ENCODE assay signal across 12 cellular contexts in the genomic region with DNA sequence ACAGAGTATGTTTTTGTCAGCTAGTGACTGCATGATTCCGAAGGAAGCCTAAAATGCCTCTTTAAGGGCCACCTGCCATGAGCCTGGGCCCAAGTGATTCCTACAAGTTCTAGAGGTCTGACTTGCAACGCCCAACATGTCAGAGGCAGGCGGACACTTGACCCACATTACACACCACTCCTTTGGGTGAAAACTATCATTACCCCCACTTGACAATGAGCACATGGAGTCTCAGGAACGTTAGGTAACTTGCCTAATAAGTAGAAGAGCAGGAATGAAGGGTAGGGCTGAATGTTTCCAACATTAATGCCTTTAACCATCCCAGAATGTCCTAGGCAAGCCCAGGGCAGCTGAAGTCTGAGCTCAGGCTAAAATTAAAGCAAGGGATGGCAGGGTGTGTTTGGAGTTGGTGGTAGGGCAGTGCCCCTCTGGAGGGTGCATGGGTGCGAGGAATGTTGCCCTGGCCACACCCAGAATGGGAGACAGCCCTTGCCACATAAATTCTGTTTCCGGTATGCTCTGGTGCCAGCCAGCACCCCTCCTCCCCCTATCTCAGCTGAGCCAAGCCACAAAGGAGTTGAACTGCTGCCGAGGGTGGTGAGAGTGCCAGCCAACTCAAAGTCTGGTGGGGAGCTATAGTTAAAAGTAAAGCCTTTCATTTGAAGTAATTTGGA. TPM values are rescaled to one million over a fixed set of nuclear protein-coding genes. Genes with fewer than 3 reads are reported as not detected.
DNase-seq lines count a peak whose midpoint lies in the region; ATAC-seq and TF ChIP-seq lines count a peak whose summit lies in the region.
"Had no signal": no experiment of that assay in that cellular context is flagged by ENCODE, and none has a peak within 500 bp of the region (broad histone marks: within the 10 kb centered on the region; RNA-seq: fewer than 3 reads in every experiment).

No MANE protein-coding gene starts in this region.

- no peak for ATAC-seq in HG03196 (IDR thresholded peaks at IDR 0.05; ENCODE audit: unreplicated experiment)
- ATAC-seq: foreskin keratinocyte had no signal

- peak overlapping the region in 1 of 11 experiments; percentile 26; a peak in 1 of 22 replicates for H3K27ac ChIP-seq in BLaER1 treated with 17β-estradiol and CSF1 and Interleukin-3, amounts not matched to agents 10 nM and 100 nM
- H3K27ac ChIP-seq in breast epithelium = peak overlapping the region; percentile 71 to 89
- H3K27ac ChIP-seq: foreskin keratinocyte had no signal

- H3K9me3 ChIP-seq in BLaER1 treated with 17β-estradiol and CSF1 and Interleukin-3, amounts not matched to agents 10 nM and 100 nM (replicated peaks in 1 of 11) = no peaks in the 10 kb centered on the region
- H3K9me3 ChIP-seq in breast epithelium (no peaks in the 10 kb centered on the region), mucosa of stomach (ENCODE audit: control insufficient read depth, low read length) (no peaks in the 10 kb centered on the region)

- H4K20me1 ChIP-seq in BLaER1 treated with 17β-estradiol and CSF1 and Interleukin-3, amounts not matched to agents 10 nM and 100 nM = no peaks in the 10 kb centered on the region

- no peaks in the 10 kb centered on the region for H3K36me3 ChIP-seq in BLaER1 treated with 17β-estradiol and CSF1 and Interleukin-3, amounts not matched to agents 10 nM and 100 nM
- H3K36me3 ChIP-seq in breast epithelium (no peaks in the 10 kb centered on the region), mucosa of stomach (ENCODE audit: control insufficient read depth, insufficient read depth, low read length) (no peaks in the 10 kb centered on the region)

- peak overlapping the region; percentile 17 to 69 (median 45); a peak in 20 of 22 replicates for H3K4me2 ChIP-seq in BLaER1 treated with 17β-estradiol and CSF1 and Interleukin-3, amounts not matched to agents 10 nM and 100 nM

- no peaks in the 10 kb centered on the region for H3K27me3 ChIP-seq in BLaER1 treated with 17β-estradiol and CSF1 and Interleukin-3, amounts not matched to agents 10 nM and 100 nM
- H3K27me3 ChIP-seq in breast epithelium (no peaks in the 10 kb centered on the region), mucosa of stomach (ENCODE audit: control insufficient read depth, insufficient read depth, low read length) (no peaks in the 10 kb centered on the region)
- H3K27me3 ChIP-seq: foreskin keratinocyte had no signal

- no peak for TF ChIP-seq CTCF in breast epithelium (IDR thresholded peaks at IDR 0.05)

- H3K9ac ChIP-seq in BLaER1 treated with 17β-estradiol and CSF1 and Interleukin-3, amounts not matched to agents 10 nM and 100 nM = no peak overlapping the region
- peak overlapping the region; percentile 2 for H3K9ac ChIP-seq in mucosa of stomach (ENCODE audit: low read length)

- H3K4me3 ChIP-seq in BLaER1 treated with 17β-estradiol and CSF1 and Interleukin-3, amounts not matched to agents 10 nM and 100 nM = no peak overlapping the region
- H3K4me3 ChIP-seq in breast epithelium (peak overlapping the region in 1 of 3 donors; percentile 11), mucosa of stomach (ENCODE audit: low read length) (no peak overlapping the region)

- TF ChIP-seq POLR2A in breast epithelium (IDR thresholded peaks at IDR 0.05) = no peak

- intact Hi-C loops in breast epithelium (cut with DNase I; ENCODE audit: low total_unique reads) = no loop called here

- peaks cover 8 to 22% (median 19%) of the 10 kb centered on the region in 10 experiments; a peak in 17 of 20 replicates for H3K4me1 ChIP-seq in BLaER1 treated with 17β-estradiol and CSF1 and Interleukin-3, amounts not matched to agents 10 nM and 100 nM
- H3K4me1 ChIP-seq in breast epithelium = peaks cover 0 to 9% of the 10 kb centered on the region in 2 donors
- peaks cover 66% of the 10 kb centered on the region for H3K4me1 ChIP-seq in mucosa of stomach (ENCODE audit: control insufficient read depth, insufficient read depth, low read length)

- DNase-seq in HT-29 (ENCODE audit: low spot score) (peak; percentile 26), breast epithelium (ENCODE audit: low spot score in 2 of 2) (peak; percentile 74 to 82), T-helper 1 cell (no peak)
- no peak for DNase-seq in stimulated activated CD4-positive, alpha-beta T cell treated with anti-CD3 and anti-CD28 coated beads, Interleukin-4, amount 100 ng/mL, for 1 hour
- no peak for DNase-seq in stimulated activated CD4-positive, alpha-beta T cell treated with anti-CD3 and anti-CD28 coated beads, Interleukin-15, amount 100 ng/mL, for 24 hours
- DNase-seq: IMR-90, naive B cell had no signal

RNA-seq across cellular contexts. Expression of a gene that starts 2.5 kb away (rescaled TPM):
- 0.57 and 4.2 TPM in 2 replicates for total RNA-seq in HT-29 (2014; rRNA removed; shearing (Covaris generic))
- 1 to 10 TPM; 1.1 to 2.6 (median 2.0) TPM for total RNA-seq in breast epithelium
- total RNA-seq: foreskin keratinocyte, IMR-90, urinary bladder had no signal

RNA-seq across cellular contexts. Expression of a gene that starts 24.0 kb away (rescaled TPM):
- total RNA-seq in HT-29 (2014; rRNA removed; shearing (Covaris generic)) = 61.8 and 73.6 TPM in 2 replicates
- 10 to 100 TPM; 13.9 to 100.0 (median 95.3) TPM for total RNA-seq in breast epithelium

RNA-seq across cellular contexts. Expression of a gene that starts 53.6 kb away (rescaled TPM):
- total RNA-seq in HT-29 (2014; rRNA removed; shearing (Covaris generic)) = 324 and 325 TPM in 2 replicates
- 100 to 1,000 TPM; 128 to 527 (median 204) TPM for total RNA-seq in breast epithelium

RNA-seq across cellular contexts. Expression of a gene that starts 54.8 kb away (rescaled TPM):
- not detected in 2 replicates for total RNA-seq in HT-29 (2014; rRNA removed; shearing (Covaris generic))
- total RNA-seq in breast epithelium = 10 to 100 TPM in 2 of 3 donors, 1 to 10 TPM in 1; 6.6 to 82.6 (median 11.9) TPM
- total RNA-seq: foreskin keratinocyte, IMR-90 had no signal

Comparison
In these comparisons a context has a peak if more than half of its experiments do, and no peak if none do; other contexts are left out.
1. DNase-seq: peak in HT-29 (single experiment) and breast epithelium (2 of 2); none in stimulated activated CD4-positive, alpha-beta T cell treated with anti-CD3 and anti-CD28 coated beads, Interleukin-4, amount 100 ng/mL, for 1 hour (single experiment), T-helper 1 cell (0 of 5) and stimulated activated CD4-positive, alpha-beta T cell treated with anti-CD3 and anti-CD28 coated beads, Interleukin-15, amount 100 ng/mL, for 24 hours (single experiment).